In the genomic region with DNA sequence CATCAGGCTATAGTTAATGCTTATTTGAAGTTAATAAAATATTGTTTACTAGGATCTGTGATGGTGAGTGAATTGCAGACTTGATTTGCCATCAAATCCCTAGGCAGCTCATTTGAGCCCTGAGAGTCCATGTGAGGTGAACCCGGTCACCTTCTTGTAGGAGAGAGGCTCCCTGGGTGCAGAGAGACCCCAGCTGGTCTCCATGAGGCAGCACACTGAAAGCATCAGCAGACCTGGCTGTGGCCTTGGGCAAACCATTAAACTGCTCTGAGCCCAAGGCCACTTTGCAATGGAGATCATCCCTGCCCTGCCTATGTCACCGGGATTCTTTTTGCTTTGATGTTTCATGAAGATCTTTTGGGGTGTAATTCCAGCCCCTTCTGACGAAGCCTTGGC, we compare ENCODE assay signal across 9 cellular contexts.
DNase-seq lines count a peak whose midpoint lies in the region; ATAC-seq and TF ChIP-seq lines count a peak whose summit lies in the region.
"Had no signal": no experiment of that assay in that cellular context is flagged by ENCODE, and none has a peak within 500 bp of the region (broad histone marks: within the 10 kb centered on the region; RNA-seq: fewer than 3 reads in every experiment).

No MANE protein-coding gene starts in this region.

- ATAC-seq in GM18907 (IDR thresholded peaks at IDR 0.05; ENCODE audit: unreplicated experiment) (peak; percentile 16), HG03196 (IDR thresholded peaks at IDR 0.05; ENCODE audit: unreplicated experiment) (no peak), GM19023 (IDR thresholded peaks at IDR 0.05; ENCODE audit: unreplicated experiment) (no peak), GM18909 (IDR thresholded peaks at IDR 0.05; ENCODE audit: poor library complexity, unreplicated experiment) (no peak)

- H3K4me3 ChIP-seq in retinal pigment epithelial cell (ENCODE audit: low read length): no peak overlapping the region
- H3K4me3 ChIP-seq: SJSA1 had no signal

- peak; percentile 51 for DNase-seq in LHCN-M2 (ENCODE audit: low read depth)
- DNase-seq in retinal pigment epithelial cell (ENCODE audit: low read depth): no peak
- DNase-seq in AG08396 (ENCODE audit: low spot score): no peak

- peak; percentile 34 for TF ChIP-seq CTCF in retinal pigment epithelial cell (conservative IDR thresholded peaks at IDR 0.05; ENCODE audit: low read depth, low read length)

- peak overlapping the region; percentile 24 for H3K27ac ChIP-seq in cingulate gyrus (ENCODE audit: low read depth, low read length)
- H3K27ac ChIP-seq: SJSA1 had no signal
